Comparison of ENCODE assay signal across 22 cellular contexts in genomic region chr7:111677848-111678247, GRCh38.
"Had no signal": no experiment of that assay in that cellular context is flagged by ENCODE, and none has a peak within 500 bp of the region (broad histone marks: within the 10 kb centered on the region; RNA-seq: fewer than 3 reads in every experiment).

No MANE protein-coding gene starts in this region.

- H3K27ac ChIP-seq: body of pancreas, esophagus muscularis mucosa, heart left ventricle, upper lobe of left lung had no signal

- DNase-seq: activated B cell treated with CpG ODN at 0.5 μM for 24 hours; activated CD4-positive, alpha-beta T cell treated with anti-CD3 and anti-CD28 coated beads for 36 hours; activated CD4-positive, alpha-beta T cell treated with anti-CD3 and anti-CD28 coated beads, Interleukin-2, amount 50 U/mL, for 4 hours; activated CD8-positive, alpha-beta memory T cell treated with anti-CD3 and anti-CD28 coated beads for 24 hours; activated CD8-positive, alpha-beta memory T cell treated with anti-CD3 and anti-CD28 coated beads, Interleukin-2, amount 50 U/mL, for 4 hours; activated naive CD4-positive, alpha-beta T cell treated with Interleukin-2 at 50 U/mL for 16 hours; activated naive CD8-positive, alpha-beta T cell treated with anti-CD3 and anti-CD28 coated beads for 36 hours; activated T-cell treated with anti-CD3 and anti-CD28 coated beads, Interleukin-2, amount 50 U/mL, for 24 hours; amygdala; body of pancreas; central memory CD4-positive, alpha-beta T cell; effector memory CD4-positive, alpha-beta T cell; heart left ventricle; kidney; midbrain; natural killer cell; stimulated activated CD4-positive, alpha-beta T cell treated with anti-CD3 and anti-CD28 coated beads, Interleukin-4, amount 100 ng/mL, for 24 hours; stimulated activated naive CD4-positive, alpha-beta T cell treated with Interleukin-2 at 50 U/mL for 16 hours; T1000; upper lobe of left lung had no signal

- H3K4me3 ChIP-seq: body of pancreas, esophagus muscularis mucosa, heart left ventricle, upper lobe of left lung had no signal

- H3K4me3 Mint-ChIP-seq: activated B cell treated with CpG ODN at 0.5 μM for 24 hours; activated CD4-positive, alpha-beta T cell treated with anti-CD3 and anti-CD28 coated beads for 36 hours; activated naive CD8-positive, alpha-beta T cell treated with anti-CD3 and anti-CD28 coated beads for 36 hours; activated T-cell treated with anti-CD3 and anti-CD28 coated beads, Interleukin-2, amount 50 U/mL, for 24 hours; natural killer cell had no signal

- H3K27ac Mint-ChIP-seq: activated B cell treated with CpG ODN at 0.5 μM for 24 hours; activated CD4-positive, alpha-beta T cell treated with anti-CD3 and anti-CD28 coated beads for 36 hours; activated naive CD8-positive, alpha-beta T cell treated with anti-CD3 and anti-CD28 coated beads for 36 hours; activated T-cell treated with anti-CD3 and anti-CD28 coated beads, Interleukin-2, amount 50 U/mL, for 24 hours; activated T-helper 2 cell treated with anti-CD3 and anti-CD28 coated beads, Interferon-gamma antibody, Interleukin-2, Interleukin-4, amounts not matched to agents 10 μg/mL and 5 μg/mL and 100 μg/mL, durations not matched to agents 14 hours and 24 hours and 36 hours; natural killer cell had no signal

- H3K36me3 ChIP-seq: esophagus muscularis mucosa, heart left ventricle, upper lobe of left lung had no signal

- H3K4me1 Mint-ChIP-seq: activated B cell treated with CpG ODN at 0.5 μM for 24 hours; activated CD4-positive, alpha-beta T cell treated with anti-CD3 and anti-CD28 coated beads for 36 hours; activated naive CD8-positive, alpha-beta T cell treated with anti-CD3 and anti-CD28 coated beads for 36 hours; natural killer cell had no signal

- H3K9me3 ChIP-seq: body of pancreas, esophagus muscularis mucosa, heart left ventricle, upper lobe of left lung had no signal

- H3K36me3 Mint-ChIP-seq: activated naive CD8-positive, alpha-beta T cell treated with anti-CD3 and anti-CD28 coated beads for 36 hours; natural killer cell had no signal

- ATAC-seq: activated CD4-positive, alpha-beta T cell treated with anti-CD3 and anti-CD28 coated beads for 36 hours; body of pancreas; heart left ventricle; natural killer cell had no signal

- H3K9me3 Mint-ChIP-seq: activated B cell treated with CpG ODN at 0.5 μM for 24 hours; activated naive CD8-positive, alpha-beta T cell treated with anti-CD3 and anti-CD28 coated beads for 36 hours; activated T-cell treated with anti-CD3 and anti-CD28 coated beads, Interleukin-2, amount 50 U/mL, for 24 hours; activated T-helper 2 cell treated with anti-CD3 and anti-CD28 coated beads, Interferon-gamma antibody, Interleukin-2, Interleukin-4, amounts not matched to agents 10 μg/mL and 5 μg/mL and 100 μg/mL, durations not matched to agents 14 hours and 24 hours and 36 hours; natural killer cell had no signal

- H3K27me3 ChIP-seq: body of pancreas, esophagus muscularis mucosa, upper lobe of left lung had no signal

- H3K4me1 ChIP-seq: body of pancreas, esophagus muscularis mucosa, heart left ventricle, upper lobe of left lung had no signal
